In genomic region chr2:184859187-184859586, GRCh38 we compare ENCODE assay signal across 16 cellular contexts.
DNase-seq lines count a peak whose midpoint lies in the region; ATAC-seq, FAIRE-seq and TF ChIP-seq lines count a peak whose summit lies in the region.
"Had no signal": no experiment of that assay in that cellular context is flagged by ENCODE, and none has a peak within 500 bp of the region (broad histone marks: within the 10 kb centered on the region; RNA-seq: fewer than 3 reads in every experiment).

No MANE protein-coding gene starts in this region.

- H3K4me2 ChIP-seq in HCT116 (ENCODE audit: low read length) (no peak overlapping the region), GM12878 (ENCODE audit: control insufficient read depth, insufficient read depth) (no peak overlapping the region), hepatocyte (no peak overlapping the region)
- H3K4me2 ChIP-seq: GM23338 had no signal

- H3K4me1 ChIP-seq in HCT116 (ENCODE audit: control insufficient read depth in 1 of 2, insufficient read depth in 2 of 2, low read length in 2 of 2) (no peaks in the 10 kb centered on the region), GM12878 (ENCODE audit: control insufficient read depth, insufficient read depth, low read length) (no peaks in the 10 kb centered on the region), kidney (ENCODE audit: control insufficient read depth in 1 of 2, insufficient read depth in 1 of 2, low read depth in 1 of 2, low read length in 2 of 2) (no peaks in the 10 kb centered on the region), hepatocyte (ENCODE audit: insufficient read depth) (no peaks in the 10 kb centered on the region)
- H3K4me1 ChIP-seq: Caco-2 had no signal

- no peak overlapping the region for H3K4me3 Mint-ChIP-seq in CD14-positive monocyte
- H3K4me3 Mint-ChIP-seq: CD4-positive, CD25-positive, alpha-beta regulatory T cell; CD8-positive, alpha-beta T cell; GM23338; H9 had no signal

- TF ChIP-seq CTCF in HCT116 (IDR thresholded peaks at IDR 0.05 in 2 of 3, conservative IDR thresholded peaks at IDR 0.05 in 1 of 3; ENCODE audit: borderline replicate concordance in 1 of 3, insufficient read depth in 1 of 3, low read depth in 2 of 3, low read length in 2 of 3) (no peak), GM12878 (IDR thresholded peaks at IDR 0.05 in 2 of 3, conservative IDR thresholded peaks at IDR 0.05 in 1 of 3; ENCODE audit: control insufficient read depth in 2 of 3, extremely low read depth in 1 of 3, insufficient read depth in 1 of 3, low read depth in 3 of 3, low read length in 3 of 3) (no peak), kidney (IDR thresholded peaks at IDR 0.05; ENCODE audit: borderline replicate concordance, extremely low read depth, insufficient read depth) (no peak), hepatocyte (IDR thresholded peaks at IDR 0.05; ENCODE audit: poor library complexity) (no peak), CD14-positive monocyte (IDR thresholded peaks at IDR 0.05) (no peak)

- POLR2A ChIA-PET in HCT116 (lab: Charles Lee), result no interaction called here
- POLR2A ChIA-PET in GM12878 (lab: Charles Lee), result no interaction called here

- RAD21 ChIA-PET in HCT116 (lab: Charles Lee; ENCODE audit: low non-redundant PET in 1 of 2, low total read pairs in 2 of 2, uncharacterized antibody in 2 of 2, unreplicated experiment in 2 of 2) (no interaction called here), GM12878 (lab: Charles Lee; ENCODE audit: unreplicated experiment) (no interaction called here)

- CTCF ChIA-PET in HCT116 (lab: Charles Lee) (no interaction called here), GM12878 (lab: Yijun Ruan, JAX) (interaction anchor here (0.6 kb wide), 1 partner anchor 24 kb away, joined by 3 read pairs; no protein-coding TSS in a partner anchor)

- FAIRE-seq in G401.6 (lab: Jason Lieb, UNC) (peak; percentile 31), GM12878 (lab: Jason Lieb, UNC) (no peak), kidney (lab: Jason Lieb, UNC) (peak; percentile 32)
- FAIRE-seq: GM18507 had no signal

- H3K27me3 ChIP-seq in HCT116 (ENCODE audit: insufficient read depth, low read length) (no peaks in the 10 kb centered on the region), GM12878 (replicated peaks in 1 of 2; ENCODE audit: control insufficient read depth in 2 of 2, insufficient read depth in 2 of 2, low read length in 1 of 2) (no peaks in the 10 kb centered on the region), hepatocyte (no peaks in the 10 kb centered on the region)

- H3K36me3 ChIP-seq in HCT116 (ENCODE audit: control insufficient read depth in 1 of 2, insufficient read depth in 2 of 2, low read length in 2 of 2) (no peaks in the 10 kb centered on the region), GM12878 (ENCODE audit: control insufficient read depth in 2 of 2, insufficient read depth in 2 of 2, low read length in 1 of 2) (no peaks in the 10 kb centered on the region), kidney (ENCODE audit: control insufficient read depth in 1 of 2, insufficient read depth in 2 of 2, low read length in 2 of 2) (no peaks in the 10 kb centered on the region), hepatocyte (replicated peaks; ENCODE audit: insufficient read depth, low read depth) (no peaks in the 10 kb centered on the region)

- H2AFZ ChIP-seq in HCT116 (ENCODE audit: low read depth, low read length, poor library complexity, severe bottlenecking) (no peak overlapping the region), GM12878 (ENCODE audit: control insufficient read depth, low read depth, low read length) (no peak overlapping the region), hepatocyte (no peak overlapping the region)
- H2AFZ ChIP-seq: GM23338 had no signal

- H3K36me3 Mint-ChIP-seq in CD14-positive monocyte, result peaks cover 0 to 3% of the 10 kb centered on the region in 2 donors
- H3K36me3 Mint-ChIP-seq: CD4-positive, CD25-positive, alpha-beta regulatory T cell; CD8-positive, alpha-beta T cell had no signal

- peaks cover 13 to 32% (median 20%) of the 10 kb centered on the region in 7 donors for H3K9me3 Mint-ChIP-seq in CD14-positive monocyte

- H3K9ac ChIP-seq in HCT116 (ENCODE audit: low read length), result no peak overlapping the region
- no peak overlapping the region for H3K9ac ChIP-seq in GM12878 (ENCODE audit: control insufficient read depth, insufficient read depth, low read length)
- H3K9ac ChIP-seq in kidney (ENCODE audit: low read length in 2 of 2), result no peak overlapping the region

- H3K9me2 ChIP-seq in HCT116 (ENCODE audit: insufficient read depth), result no peaks in the 10 kb centered on the region
- H3K9me2 ChIP-seq in hepatocyte (replicated peaks; ENCODE audit: insufficient read depth), result no peaks in the 10 kb centered on the region

- SMC1A ChIA-PET in GM12878 (lab: Charles Lee; ENCODE audit: uncharacterized antibody, unreplicated experiment), result no interaction called here

- no peak overlapping the region for H3K27ac Mint-ChIP-seq in CD14-positive monocyte
- H3K27ac Mint-ChIP-seq: CD8-positive, alpha-beta T cell; GM23338; H9 had no signal

- TF ChIP-seq RAD21 in HCT116 (IDR thresholded peaks at IDR 0.05; ENCODE audit: low read depth) (no peak), GM12878 (IDR thresholded peaks at IDR 0.05; ENCODE audit: insufficient read depth, low read depth, low read length) (no peak)

- BruUV-seq in HCT116 (replicated peaks; lab: Mats Ljungman, UMichigan), result no TSS peak
- BruUV-seq in GM12878 (replicated peaks; lab: Mats Ljungman, UMichigan), result no TSS peak

- intact Hi-C loops in HCT116 (cut with micrococcal nuclease) (no loop called here), GM12878 (cut with micrococcal nuclease; ENCODE audit: unreplicated experiment) (no loop called here), kidney (cut with DNase I) (no loop called here), CD14-positive monocyte (cut with micrococcal nuclease) (no loop called here)

- H3K27ac ChIP-seq in HCT116 (ENCODE audit: low read depth, low read length), result no peak overlapping the region
- no peak overlapping the region for H3K27ac ChIP-seq in GM12878 (ENCODE audit: control insufficient read depth, insufficient read depth)
- no peak overlapping the region for H3K27ac ChIP-seq in kidney (ENCODE audit: low read depth in 2 of 2, low read length in 2 of 2)
- H3K27ac ChIP-seq in hepatocyte, result no peak overlapping the region

- H4K20me1 ChIP-seq in HCT116 (ENCODE audit: insufficient read depth), result no peaks in the 10 kb centered on the region
- no peaks in the 10 kb centered on the region for H4K20me1 ChIP-seq in GM12878 (ENCODE audit: control insufficient read depth, insufficient read depth)
- H4K20me1 ChIP-seq in hepatocyte (ENCODE audit: insufficient read depth, poor library complexity, severe bottlenecking), result no peaks in the 10 kb centered on the region

- DNase-seq in HCT116 (ENCODE audit: low read depth, low spot score) (no peak), GM12878 (ENCODE audit: low read depth, low spot score) (no peak), kidney (no peak), hepatocyte (ENCODE audit: low spot score) (no peak), CD14-positive monocyte (ENCODE audit: low spot score) (no peak)
- DNase-seq in effector CD4-positive, alpha-beta T cell, result no peak
- DNase-seq: C1 segment of cervical spinal cord; Caco-2; CD4-positive, CD25-positive, alpha-beta regulatory T cell; CD8-positive, alpha-beta T cell; DMS153; DMS79 treated with DMSO at 0.1 percent for 48 hours; H9 had no signal

- H3K27me3 Mint-ChIP-seq in CD14-positive monocyte (ENCODE audit: low read depth in 3 of 3), result no peaks in the 10 kb centered on the region
- H3K27me3 Mint-ChIP-seq: CD4-positive, CD25-positive, alpha-beta regulatory T cell had no signal

- in situ Hi-C loops in GM12878 (cut with MboI), result no loop called here

- H3K9me3 ChIP-seq in HCT116 (ENCODE audit: control insufficient read depth in 1 of 2, insufficient read depth in 1 of 2, low read depth in 1 of 2, low read length in 2 of 2) (no peaks in the 10 kb centered on the region; a peak in 1 of 4 replicates), GM12878 (replicated peaks; ENCODE audit: control insufficient read depth, insufficient read depth, low read length) (peaks cover 4% of the 10 kb centered on the region; the same call in 1 of the 3 replicates), kidney (ENCODE audit: control insufficient read depth in 1 of 2, low read length in 2 of 2) (peaks cover 0 to 7% of the 10 kb centered on the region in 2 donors), hepatocyte (ENCODE audit: low read depth) (peaks cover 6% of the 10 kb centered on the region)

- no peaks in the 10 kb centered on the region for H3K79me2 ChIP-seq in HCT116 (ENCODE audit: insufficient read depth, low read length)
- no peaks in the 10 kb centered on the region for H3K79me2 ChIP-seq in GM12878 (ENCODE audit: control insufficient read depth, insufficient read depth, low read length)
- no peaks in the 10 kb centered on the region for H3K79me2 ChIP-seq in hepatocyte

- no peak for TF ChIP-seq EP300 in GM12878 (IDR thresholded peaks at IDR 0.05; ENCODE audit: borderline replicate concordance in 1 of 2, control insufficient read depth in 1 of 2, low read depth in 2 of 2, low read length in 2 of 2)

- H3K4me1 Mint-ChIP-seq in CD14-positive monocyte, result no peaks in the 10 kb centered on the region
- H3K4me1 Mint-ChIP-seq: CD4-positive, CD25-positive, alpha-beta regulatory T cell; GM23338; H9 had no signal

- ATAC-seq in HCT116 (no peak), GM12878 (no peak)
- ATAC-seq: CD8-positive, alpha-beta T cell; GM23338 had no signal

- H3K4me3 ChIP-seq in HCT116 (replicated peaks in 1 of 2; ENCODE audit: low read depth in 1 of 2, low read length in 2 of 2) (no peak overlapping the region), GM12878 (no peak overlapping the region), kidney (ENCODE audit: low read length in 2 of 2) (no peak overlapping the region), hepatocyte (no peak overlapping the region)
- H3K4me3 ChIP-seq: GM23338 had no signal

- TF ChIP-seq POLR2A in HCT116 (IDR thresholded peaks at IDR 0.05; ENCODE audit: borderline replicate concordance, extremely low read depth, insufficient read depth, insufficient read length) (no peak), GM12878 (IDR thresholded peaks at IDR 0.05; ENCODE audit: low read depth, low read length) (no peak)

TF ChIP-seq in HCT116, 20 proteins besides CTCF, POLR2A, EP300 and RAD21:
- no peak for TF ChIP-seq SIN3A (IDR thresholded peaks at IDR 0.05; ENCODE audit: low read depth)
- TF ChIP-seq EZH2phosphoT487 (IDR thresholded peaks at IDR 0.05; ENCODE audit: borderline replicate concordance), result no peak
- TF ChIP-seq ZFX (IDR thresholded peaks at IDR 0.05), result no peak
- TF ChIP-seq CBX3 (IDR thresholded peaks at IDR 0.05; ENCODE audit: low read depth), result peak; percentile 32; the same call in 1 of the 2 replicates

TF ChIP-seq in GM12878, 131 proteins besides CTCF, POLR2A, EP300 and RAD21:
- TF ChIP-seq TCF7 (IDR thresholded peaks at IDR 0.05; ENCODE audit: borderline replicate concordance) (peak; percentile 53; the same call in 1 of the 2 replicates), NR2F1 (conservative IDR thresholded peaks at IDR 0.05) (no peak), ATF7 (IDR thresholded peaks at IDR 0.05; ENCODE audit: low read depth) (no peak), CBX5 (IDR thresholded peaks at IDR 0.05; ENCODE audit: low read depth) (0 out of 2 replicates have a peak, but pooled peaks have one; percentile 48)
TF ChIP-seq in GM12878: peak in this region for 2.
